ENCODE assay signal across 8 cellular contexts in the genomic region with DNA sequence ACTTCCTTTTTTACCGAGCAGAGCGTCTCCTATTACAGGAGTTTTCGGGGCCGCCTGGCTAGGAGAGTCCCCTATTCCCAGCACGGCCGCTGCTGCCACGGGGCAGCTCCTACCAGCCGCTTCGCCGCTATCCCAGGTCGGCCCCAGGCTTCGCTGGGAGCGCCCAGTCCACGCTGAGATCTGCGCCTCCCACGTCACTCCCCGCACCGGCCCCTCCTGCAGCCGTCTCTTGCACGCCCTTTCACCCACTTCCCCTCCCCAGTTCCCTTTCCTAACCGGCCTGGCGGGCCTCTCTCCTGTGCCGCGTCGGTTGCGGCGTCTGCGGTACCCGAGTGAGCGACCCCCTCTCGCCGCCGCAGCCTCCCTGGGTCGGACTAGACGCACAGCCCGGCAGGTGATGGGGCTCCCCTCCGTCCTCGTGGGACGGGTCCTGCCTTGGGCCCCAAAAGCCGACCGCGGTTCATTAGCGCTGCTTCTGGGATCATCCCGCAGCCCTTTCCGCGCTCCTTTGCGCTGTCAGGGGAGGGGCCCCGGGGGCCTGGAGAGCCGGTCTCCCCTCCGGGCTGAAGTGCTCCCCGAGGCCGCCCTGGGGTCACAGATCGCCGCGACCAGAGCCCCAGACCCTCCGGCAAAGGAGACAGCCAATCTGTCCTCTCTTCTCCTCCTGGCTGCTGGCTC.
A peak's percentile ranks its signal among the peaks of the same experiment; 100 is the strongest.
DNase-seq lines count a peak whose midpoint lies in the region; ATAC-seq and TF ChIP-seq lines count a peak whose summit lies in the region.

No MANE protein-coding gene starts in this region.

- H3K27me3 ChIP-seq in right cardiac atrium (ENCODE audit: control insufficient read depth, insufficient read depth): no peaks in the 10 kb centered on the region

- no TSS peak for BruUV-seq in OCI-LY7 (replicated peaks; lab: Mats Ljungman, UMichigan)

- CTCF ChIA-PET in OCI-LY7 (lab: Charles Lee; ENCODE audit: unreplicated experiment): interaction anchor here (2.3 to 3.3 kb wide), 3 partner anchors 14 to 29 kb away, joined by 10 to 24 read pairs (median 22); no protein-coding TSS in a partner anchor

- intact Hi-C loops in OCI-LY7 (cut with micrococcal nuclease; ENCODE audit: unreplicated experiment): loop anchor here (1.0 kb wide), 1 partner anchor 14 kb away; no protein-coding TSS in a partner anchor
- intact Hi-C loops in right cardiac atrium (cut with DNase I): no loop called here

- DNase-seq in GM12865 (ENCODE audit: low read depth) (peak; percentile 68), OCI-LY7 (ENCODE audit: low spot score) (peak; percentile 82), right cardiac atrium (peak; percentile 69 to 86 (median 80)), putamen (ENCODE audit: low spot score) (no peak)
- peak; percentile 37 to 48 for DNase-seq in activated T-helper 1 cell treated with anti-CD3 and anti-CD28 coated beads, Interleukin-2, amount 50 U/mL, for 16 hours (ENCODE audit: low read depth in 1 of 2, low spot score in 1 of 2)
- DNase-seq in stimulated activated CD4-positive, alpha-beta T cell treated with anti-CD3 and anti-CD28 coated beads, Interleukin-2, amount 100 ng/mL, for 48 hours: peak; percentile 32 to 47

- H3K9me3 ChIP-seq in OCI-LY7 (ENCODE audit: low read length): no peaks in the 10 kb centered on the region
- no peaks in the 10 kb centered on the region for H3K9me3 ChIP-seq in right cardiac atrium (ENCODE audit: control insufficient read depth, low read length)

- H3K4me3 ChIP-seq in GM12865 (ENCODE audit: low read depth, low read length) (peak overlapping the region; percentile 90), OCI-LY7 (ENCODE audit: low read depth, low read length, poor library complexity, severe bottlenecking) (peak overlapping the region; percentile 87), right cardiac atrium (ENCODE audit: low read length) (peak overlapping the region; percentile 56)

- H3K4me1 ChIP-seq in OCI-LY7 (ENCODE audit: insufficient read depth, low read length, poor library complexity, severe bottlenecking) (peaks cover 69% of the 10 kb centered on the region), right cardiac atrium (ENCODE audit: control insufficient read depth, insufficient read depth, low read length) (no peaks in the 10 kb centered on the region)

- H3K9me2 ChIP-seq in OCI-LY7 (ENCODE audit: insufficient read depth, low read length): no peaks in the 10 kb centered on the region

- WGBS in right cardiac atrium: 39% methylated on average over 56 of the region's 56 CpGs

- H2AFZ ChIP-seq in OCI-LY7 (ENCODE audit: low read length): peak overlapping the region; percentile 47; the same call in 1 of the 2 replicates

- TF ChIP-seq CTCF in GM12865 (IDR thresholded peaks at IDR 0.05; ENCODE audit: insufficient read depth, low read depth, low read length, missing control alignments): no peak
- TF ChIP-seq CTCF in OCI-LY7 (conservative IDR thresholded peaks at IDR 0.05; ENCODE audit: low read length): no peak

- POLR2A ChIA-PET in OCI-LY7 (lab: Charles Lee): interaction anchor here (1.3 to 3.3 kb wide), 2 partner anchors 29 to 33 kb away, joined by 5 to 15 read pairs; no protein-coding TSS in a partner anchor

- peaks cover 7% of the 10 kb centered on the region; the same call in 1 of the 2 replicates for H3K36me3 ChIP-seq in OCI-LY7 (ENCODE audit: insufficient read depth, low read length)

- peak overlapping the region; percentile 93 for H3K4me2 ChIP-seq in OCI-LY7 (ENCODE audit: low read length)

- H3K27ac ChIP-seq in OCI-LY7 (ENCODE audit: low read depth, low read length, poor library complexity, severe bottlenecking) (peak overlapping the region; percentile 98), right cardiac atrium (ENCODE audit: low read length) (peak overlapping the region; percentile 13)

- ATAC-seq in HG02798 (IDR thresholded peaks at IDR 0.05; ENCODE audit: poor library complexity, unreplicated experiment): peak; percentile 45
- ATAC-seq in right cardiac atrium: peak; percentile 85 to 90
- no peak for ATAC-seq in GM21526 (IDR thresholded peaks at IDR 0.05; ENCODE audit: low FRiP score, unreplicated experiment)

- peaks cover 58% of the 10 kb centered on the region for H3K79me2 ChIP-seq in OCI-LY7 (ENCODE audit: insufficient read depth, low read depth, low read length)

- H4K20me1 ChIP-seq in OCI-LY7 (ENCODE audit: insufficient read depth, low read length): no peaks in the 10 kb centered on the region
